18 cellular contexts compared by ENCODE assay signal in the genomic region with DNA sequence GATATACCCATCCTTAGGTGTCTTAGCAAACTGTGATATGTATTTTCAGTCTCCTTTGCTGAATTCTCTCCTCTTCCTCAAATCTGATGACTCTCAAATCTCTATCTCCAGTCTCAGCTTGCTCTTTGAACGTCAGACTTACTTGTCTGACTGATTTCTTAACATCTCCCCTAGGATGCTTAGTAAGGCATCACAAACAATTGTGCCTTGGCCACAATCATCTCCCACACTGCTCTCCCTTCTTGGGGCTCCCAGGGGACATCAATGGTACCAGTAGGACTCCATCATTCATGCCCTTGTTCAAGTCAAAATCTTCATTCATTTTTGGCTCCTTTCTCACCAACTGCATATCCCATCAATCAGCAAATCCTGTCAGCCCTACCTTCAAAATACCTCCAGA. TPM values are rescaled to one million over a fixed set of nuclear protein-coding genes. Genes with fewer than 3 reads are reported as not detected.
DNase-seq lines count a peak whose midpoint lies in the region; ATAC-seq and TF ChIP-seq lines count a peak whose summit lies in the region.
"Had no signal": no experiment of that assay in that cellular context is flagged by ENCODE, and none has a peak within 500 bp of the region (broad histone marks: within the 10 kb centered on the region; RNA-seq: fewer than 3 reads in every experiment).

No MANE protein-coding gene starts in this region.

- H3K4me3 ChIP-seq in Panc1 (ENCODE audit: low read depth in 2 of 2, low read length in 2 of 2) (no peak overlapping the region), cardiac fibroblast (replicated peaks in 1 of 2; ENCODE audit: low read depth in 2 of 2, low read length in 2 of 2) (no peak overlapping the region), tibial nerve (no peak overlapping the region)
- H3K4me3 ChIP-seq: lower lobe of right lung had no signal

- H3K4me1 ChIP-seq in Panc1 (ENCODE audit: control insufficient read depth, insufficient read depth, low read length) = peaks cover 29% of the 10 kb centered on the region
- H3K4me1 ChIP-seq in tibial nerve = peaks cover 0 to 85% (median 40%) of the 10 kb centered on the region in 4 donors

- 35 to 36% methylated on average over 1 of the region's 1 CpG for WGBS in tibial nerve, 2 donors

- H3K27ac ChIP-seq in Panc1 (ENCODE audit: low read length) = no peak overlapping the region; the same call in 1 of the 2 replicates
- H3K27ac ChIP-seq in tibial nerve = peak overlapping the region in 3 of 4 donors; percentile 21 to 88 (median 74)

- intact Hi-C loops in Panc1 (cut with micrococcal nuclease; ENCODE audit: unreplicated experiment) = no loop called here

- DNase-seq in Panc1 (ENCODE audit: low read depth, low spot score) (no peak), cardiac fibroblast (ENCODE audit: low read depth in 2 of 2) (peak; percentile 30 to 79), kidney glomerular epithelial cell (lab: John Stamatoyannopoulos, UW) (peak; percentile 54), tibial nerve (ENCODE audit: low spot score in 2 of 2) (no peak), HK-2 (ENCODE audit: unreplicated experiment) (no peak), COLO668 (lab: John Stamatoyannopoulos, UW; ENCODE audit: unreplicated experiment) (no peak), amniotic stem cell (lab: John Stamatoyannopoulos, UW) (no peak)
- DNase-seq: activated CD4-positive, CD25-positive, alpha-beta regulatory T cell; activated CD8-positive, alpha-beta memory T cell treated with anti-CD3 and anti-CD28 coated beads, Interleukin-2, amount 10 ng/mL, durations not matched to agents 7 days and 5 days; activated naive CD4-positive, alpha-beta T cell; central memory CD4-positive, alpha-beta T cell; DND-41; H7; KBM-7; lower lobe of right lung; NCI-H1417 treated with DMSO at 0.1 percent for 48 hours; OCI-M1 had no signal

- no peak for TF ChIP-seq EP300 in tibial nerve (IDR thresholded peaks at IDR 0.05)

- ATAC-seq in Panc1 = peak; percentile 27; the same call in 1 of the 2 replicates
- ATAC-seq in HG02885 (IDR thresholded peaks at IDR 0.05; ENCODE audit: poor library complexity, unreplicated experiment) = no peak
- ATAC-seq: activated CD8-positive, alpha-beta memory T cell treated with anti-CD3 and anti-CD28 coated beads, Interleukin-2, amount 10 ng/mL, durations not matched to agents 7 days and 5 days had no signal

- BruUV-seq in Panc1 (replicated peaks; lab: Mats Ljungman, UMichigan) = no TSS peak

- CTCF ChIA-PET in Panc1 (lab: Charles Lee) = no interaction called here

- in situ Hi-C loops in Panc1 (cut with HindIII; ENCODE audit: low pct_unique_long_range_greater_than_20kb, low sequenced_read_pairs) = no loop called here

- H3K36me3 ChIP-seq in Panc1 (ENCODE audit: control insufficient read depth, insufficient read depth, low read length) (no peaks in the 10 kb centered on the region), tibial nerve (no peaks in the 10 kb centered on the region)
- H3K36me3 ChIP-seq: lower lobe of right lung had no signal

- H3K27me3 ChIP-seq in Panc1 (ENCODE audit: control insufficient read depth, insufficient read depth, low read length) (no peaks in the 10 kb centered on the region), tibial nerve (no peaks in the 10 kb centered on the region)

- POLR2A ChIA-PET in Panc1 (lab: Charles Lee) = no interaction called here

- no peak for TF ChIP-seq CTCF in Panc1 (IDR thresholded peaks at IDR 0.05)
- TF ChIP-seq CTCF in cardiac fibroblast (IDR thresholded peaks at IDR 0.05; ENCODE audit: low read depth, low read length) = no peak
- no peak for TF ChIP-seq CTCF in tibial nerve (IDR thresholded peaks at IDR 0.05)

- H3K9me3 ChIP-seq in Panc1 (ENCODE audit: control insufficient read depth, insufficient read depth, low read depth, low read length) = no peaks in the 10 kb centered on the region; the same call in 1 of the 2 replicates
- no peaks in the 10 kb centered on the region for H3K9me3 ChIP-seq in tibial nerve
- H3K9me3 ChIP-seq: lower lobe of right lung had no signal

- TF ChIP-seq POLR2A in tibial nerve (IDR thresholded peaks at IDR 0.05) = no peak

RNA-seq across cellular contexts. Expression of gene GNG12, which starts 42.0 kb away (rescaled TPM):
- total RNA-seq in Panc1 (2021; ENCODE audit: unreplicated experiment) = 70.0 TPM
- 25.1 TPM for polyA plus RNA-seq in Panc1 (2012; ENCODE audit: insufficient read length)
- total RNA-seq in tibial nerve = 10 to 100 TPM; 55.9 to 71.8 (median 68.4) TPM

Comparison
In these comparisons a context has a peak if more than half of its experiments do, and no peak if none do; other contexts are left out.
1. DNase-seq: peak in cardiac fibroblast (2 of 2) and kidney glomerular epithelial cell (single experiment); none in Panc1 (single experiment), tibial nerve (0 of 2), HK-2 (single experiment), COLO668 (single experiment) and amniotic stem cell (single experiment).